8 cellular contexts compared by ENCODE assay signal in genomic region chr1:16143566-16144324, GRCh38. TPM values are rescaled to one million over a fixed set of nuclear protein-coding genes. Genes with fewer than 3 reads are reported as not detected.
DNase-seq lines count a peak whose midpoint lies in the region; ATAC-seq and TF ChIP-seq lines count a peak whose summit lies in the region.

No MANE protein-coding gene starts in this region.

- no peak for ATAC-seq in GM19395 (IDR thresholded peaks at IDR 0.05; ENCODE audit: unreplicated experiment)

- H3K4me3 ChIP-seq in HUES64 (ENCODE audit: low read length) (no peak overlapping the region), adrenal gland (no peak overlapping the region), thyroid gland (replicated peaks in 1 of 3) (peak overlapping the region in 1 of 3 donors; percentile 4)

- H3K9me3 ChIP-seq in HUES64 (ENCODE audit: insufficient read depth, low read depth, low read length) (no peaks in the 10 kb centered on the region), adrenal gland (replicated peaks in 1 of 3) (no peaks in the 10 kb centered on the region), thyroid gland (no peaks in the 10 kb centered on the region)

- peak in 3 of 7 donors; percentile 51 to 68 (median 60) for DNase-seq in adrenal gland
- peak; percentile 51 for DNase-seq in kidney glomerular epithelial cell (lab: John Stamatoyannopoulos, UW)
- DNase-seq in thyroid gland: peak; percentile 85 to 88
- DNase-seq in HEK293T (ENCODE audit: extremely low spot score): no peak
- no peak for DNase-seq in stimulated activated naive CD4-positive, alpha-beta T cell (lab: John Stamatoyannopoulos, UW)
- no peak for DNase-seq in OCI-M2 (lab: John Stamatoyannopoulos, UW; ENCODE audit: unreplicated experiment)

- H3K27me3 ChIP-seq in HUES64 (ENCODE audit: insufficient read depth, low read length): no peaks in the 10 kb centered on the region
- no peaks in the 10 kb centered on the region for H3K27me3 ChIP-seq in adrenal gland
- no peaks in the 10 kb centered on the region for H3K27me3 ChIP-seq in thyroid gland

- POLR2A ChIA-PET in HEK293T (lab: Yijun Ruan, JAX): no interaction called here

- peak overlapping the region; percentile 89; the same call in 1 of the 2 replicates for H3K27ac ChIP-seq in HUES64 (ENCODE audit: low read depth, low read length)
- peak overlapping the region in 4 of 5 donors; percentile 93 to 98 (median 96) for H3K27ac ChIP-seq in adrenal gland
- H3K27ac ChIP-seq in thyroid gland: peak overlapping the region; percentile 81 to 99 (median 98)

- TF ChIP-seq CTCF in adrenal gland (IDR thresholded peaks at IDR 0.05) (no peak), thyroid gland (IDR thresholded peaks at IDR 0.05) (no peak)

- H3K9ac ChIP-seq in HUES64 (ENCODE audit: low read depth, low read length): no peak overlapping the region

- H3K4me1 ChIP-seq in HUES64 (ENCODE audit: insufficient read depth, low read length) (peaks cover 65% of the 10 kb centered on the region), adrenal gland (replicated peaks in 1 of 2) (peaks cover 57 to 85% of the 10 kb centered on the region in 2 donors), thyroid gland (peaks cover 73 to 88% of the 10 kb centered on the region in 2 donors)

- CTCF ChIA-PET in HEK293T (lab: Yijun Ruan, JAX): interaction anchor here (0.6 to 0.9 kb wide), 3 partner anchors 54 to 63 kb away, joined by 3 read pairs; no protein-coding TSS in a partner anchor

- H3K36me3 ChIP-seq in HUES64 (ENCODE audit: insufficient read depth, low read length) (peaks cover 64% of the 10 kb centered on the region), adrenal gland (replicated peaks in 1 of 2) (peaks cover 0 to 15% of the 10 kb centered on the region in 2 donors), thyroid gland (peaks cover 8 to 13% of the 10 kb centered on the region in 2 donors)

- 79% methylated on average over 18 of the region's 18 CpGs for WGBS in HUES64
- 54 to 65% (median 61%) methylated on average over 15 to 18 of the region's 18 CpGs for WGBS in adrenal gland, 4 donors
- 16 to 41% methylated on average over 12 to 15 of the region's 18 CpGs for WGBS in thyroid gland, 2 donors

- TF ChIP-seq POLR2A in adrenal gland (IDR thresholded peaks at IDR 0.05): no peak
- peak in 1 of 2 donors; percentile 60 for TF ChIP-seq POLR2A in thyroid gland (IDR thresholded peaks at IDR 0.05)

- intact Hi-C loops in adrenal gland (cut with DNase I): no loop called here
- intact Hi-C loops in thyroid gland (cut with DNase I): loop anchor here (5.0 kb wide), 1 partner anchor 34 kb away; no protein-coding TSS in a partner anchor

TF ChIP-seq in HEK293T, 16 proteins besides CTCF, POLR2A, EP300 and RAD21:
- TF ChIP-seq FOXK2 (IDR thresholded peaks at IDR 0.05): no peak
- TF ChIP-seq ELF4 (IDR thresholded peaks at IDR 0.05): no peak
- no peak for TF ChIP-seq ZNF384 (IDR thresholded peaks at IDR 0.05)
- TF ChIP-seq FOXM1 (IDR thresholded peaks at IDR 0.05; ENCODE audit: borderline replicate concordance): no peak
- TF ChIP-seq SP1 (IDR thresholded peaks at IDR 0.05): no peak
- no peak for TF ChIP-seq NFRKB (IDR thresholded peaks at IDR 0.05)

RNA-seq across cellular contexts. Expression of gene EPHA2, which starts 12.1 kb away (rescaled TPM):
- 28.0 TPM for polyA plus RNA-seq in HUES64 (2013, experiment 1 of 2)
- polyA plus RNA-seq in HUES64 (2013, experiment 2 of 2): 32.0 TPM
- total RNA-seq in adrenal gland: 10 to 100 TPM; 11.8 to 49.5 (median 19.2) TPM
- polyA plus RNA-seq in adrenal gland: 10 to 100 TPM in 2 of 3 donors, 1 to 10 TPM in 1; 2.7 to 15.3 (median 11.5) TPM
- 10 to 100 TPM; 22.3 to 53.2 (median 29.3) TPM for total RNA-seq in thyroid gland

Comparison
In these comparisons a context has a peak if more than half of its experiments do, and no peak if none do; other contexts are left out.
1. DNase-seq: peak in kidney glomerular epithelial cell (single experiment) and thyroid gland (2 of 2); none in HEK293T (single experiment), stimulated activated naive CD4-positive, alpha-beta T cell (0 of 6) and OCI-M2 (single experiment).
2. Peak in every context shown above with its lines, with median percentiles within 50 percentile points of each other: H3K27ac ChIP-seq.